ENCODE assay signal across 9 cellular contexts in genomic region chr2:96556441-96557330, GRCh38. TPM values are rescaled to one million over a fixed set of nuclear protein-coding genes. Genes with fewer than 3 reads are reported as not detected.
DNase-seq lines count a peak whose midpoint lies in the region; ATAC-seq and TF ChIP-seq lines count a peak whose summit lies in the region.
"Had no signal": no experiment of that assay in that cellular context is flagged by ENCODE, and none has a peak within 500 bp of the region (broad histone marks: within the 10 kb centered on the region; RNA-seq: fewer than 3 reads in every experiment).

No MANE protein-coding gene starts in this region.

- no peak for TF ChIP-seq CTCF in fibroblast of the aortic adventitia (IDR thresholded peaks at IDR 0.05; ENCODE audit: insufficient read depth, low read length)

- H3K4me3 ChIP-seq in fibroblast of the aortic adventitia (ENCODE audit: low read depth, low read length), result no peak overlapping the region

- no peaks in the 10 kb centered on the region for H3K9me3 Mint-ChIP-seq in stimulated activated naive CD8-positive, alpha-beta T cell treated with anti-CD3 and anti-CD28 coated beads, Interleukin-15, Interleukin-2, amounts not matched to agents 100 ng/mL and 50 ng/mL, for 24 hours

- H3K27ac Mint-ChIP-seq in stimulated activated naive CD8-positive, alpha-beta T cell treated with anti-CD3 and anti-CD28 coated beads, Interleukin-15, Interleukin-2, amounts not matched to agents 100 ng/mL and 50 ng/mL, for 24 hours, result peak overlapping the region; percentile 37
- H3K27ac Mint-ChIP-seq: dendritic cell treated with granulocyte-macrophage colony-stimulating factor and Interleukin-4, amounts not matched to agents 40 ng/mL and 50 ng/mL, for 4 days had no signal

- no peak for ATAC-seq in GM18909 (IDR thresholded peaks at IDR 0.05; ENCODE audit: poor library complexity, unreplicated experiment)

- DNase-seq in NK-92 treated with Interleukin-12 subunit alpha and Interleukin-12 subunit beta, amount 100 ng/mL, for 24 hours (lab: John Stamatoyannopoulos, UW), result peak; percentile 52
- DNase-seq in NK-92 (lab: John Stamatoyannopoulos, UW; ENCODE audit: unreplicated experiment) (no peak), fibroblast of the aortic adventitia (ENCODE audit: low read depth) (peak; percentile 63), foreskin melanocyte (no peak), NCI-H1417 (lab: John Stamatoyannopoulos, UW) (no peak)
- DNase-seq in activated CD4-positive, alpha-beta T cell treated with anti-CD3 and anti-CD28 coated beads, Interleukin-2, amount 50 U/mL, for 1 hour, result peak; percentile 24

- no peak overlapping the region for H3K4me3 Mint-ChIP-seq in stimulated activated naive CD8-positive, alpha-beta T cell treated with anti-CD3 and anti-CD28 coated beads, Interleukin-15, Interleukin-2, amounts not matched to agents 100 ng/mL and 50 ng/mL, for 24 hours
- H3K4me3 Mint-ChIP-seq: dendritic cell treated with granulocyte-macrophage colony-stimulating factor and Interleukin-4, amounts not matched to agents 40 ng/mL and 50 ng/mL, for 4 days had no signal

- H3K4me1 Mint-ChIP-seq in stimulated activated naive CD8-positive, alpha-beta T cell treated with anti-CD3 and anti-CD28 coated beads, Interleukin-15, Interleukin-2, amounts not matched to agents 100 ng/mL and 50 ng/mL, for 24 hours (ENCODE audit: low read depth), result peaks cover 35% of the 10 kb centered on the region

- no peaks in the 10 kb centered on the region for H3K27me3 Mint-ChIP-seq in stimulated activated naive CD8-positive, alpha-beta T cell treated with anti-CD3 and anti-CD28 coated beads, Interleukin-15, Interleukin-2, amounts not matched to agents 100 ng/mL and 50 ng/mL, for 24 hours

- H3K36me3 Mint-ChIP-seq in stimulated activated naive CD8-positive, alpha-beta T cell treated with anti-CD3 and anti-CD28 coated beads, Interleukin-15, Interleukin-2, amounts not matched to agents 100 ng/mL and 50 ng/mL, for 24 hours (ENCODE audit: low read depth), result peaks cover 4% of the 10 kb centered on the region

RNA-seq across cellular contexts. Expression of gene ARID5A, which starts 20.1 kb away (rescaled TPM):
- 7.8 and 8.3 TPM in 2 replicates for total RNA-seq in fibroblast of the aortic adventitia (ENCODE audit: low replicate concordance)

RNA-seq across cellular contexts. Expression of gene NEURL3, which starts 51.5 kb away (rescaled TPM):
- total RNA-seq in fibroblast of the aortic adventitia (ENCODE audit: low replicate concordance), result not detected in 2 replicates

Comparison
In these comparisons a context has a peak if more than half of its experiments do, and no peak if none do; other contexts are left out.
1. DNase-seq: peak in NK-92 treated with Interleukin-12 subunit alpha and Interleukin-12 subunit beta, amount 100 ng/mL, for 24 hours (single experiment), activated CD4-positive, alpha-beta T cell treated with anti-CD3 and anti-CD28 coated beads, Interleukin-2, amount 50 U/mL, for 1 hour (single experiment) and fibroblast of the aortic adventitia (single experiment); none in NK-92 (single experiment), foreskin melanocyte (single experiment) and NCI-H1417 (0 of 3).